2 cellular contexts compared by ENCODE assay signal in genomic region chr10:1163204-1163660, GRCh38.
TF ChIP-seq lines count a peak whose summit lies in the region.

No MANE protein-coding gene starts in this region.

TF ChIP-seq in GM23338, 12 proteins besides CTCF, POLR2A, EP300 and RAD21:
- no peak for TF ChIP-seq ZNF462 (CRISPR knock-in tag; IDR thresholded peaks at IDR 0.05)

TF ChIP-seq in WTC11, 78 proteins besides CTCF, POLR2A, EP300 and RAD21 (continued from another document):
- TF ChIP-seq PRDM15 (CRISPR knock-in tag; IDR thresholded peaks at IDR 0.05), result no peak
- no peak for TF ChIP-seq ZNF121 (CRISPR knock-in tag; IDR thresholded peaks at IDR 0.05)
- TF ChIP-seq ZBTB43 (CRISPR knock-in tag; IDR thresholded peaks at IDR 0.05), result no peak
- TF ChIP-seq RELA (CRISPR knock-in tag; IDR thresholded peaks at IDR 0.05; ENCODE audit: borderline replicate concordance), result no peak
- no peak for TF ChIP-seq MLX (CRISPR knock-in tag; IDR thresholded peaks at IDR 0.05)
- no peak for TF ChIP-seq TEAD4 (CRISPR knock-in tag; IDR thresholded peaks at IDR 0.05)
- no peak for TF ChIP-seq TP53 (CRISPR knock-in tag; IDR thresholded peaks at IDR 0.05)
- TF ChIP-seq ATF2 (CRISPR knock-in tag; IDR thresholded peaks at IDR 0.05; ENCODE audit: borderline replicate concordance, low read depth), result no peak
- no peak for TF ChIP-seq MAX (CRISPR knock-in tag; IDR thresholded peaks at IDR 0.05)
